In the genomic region with DNA sequence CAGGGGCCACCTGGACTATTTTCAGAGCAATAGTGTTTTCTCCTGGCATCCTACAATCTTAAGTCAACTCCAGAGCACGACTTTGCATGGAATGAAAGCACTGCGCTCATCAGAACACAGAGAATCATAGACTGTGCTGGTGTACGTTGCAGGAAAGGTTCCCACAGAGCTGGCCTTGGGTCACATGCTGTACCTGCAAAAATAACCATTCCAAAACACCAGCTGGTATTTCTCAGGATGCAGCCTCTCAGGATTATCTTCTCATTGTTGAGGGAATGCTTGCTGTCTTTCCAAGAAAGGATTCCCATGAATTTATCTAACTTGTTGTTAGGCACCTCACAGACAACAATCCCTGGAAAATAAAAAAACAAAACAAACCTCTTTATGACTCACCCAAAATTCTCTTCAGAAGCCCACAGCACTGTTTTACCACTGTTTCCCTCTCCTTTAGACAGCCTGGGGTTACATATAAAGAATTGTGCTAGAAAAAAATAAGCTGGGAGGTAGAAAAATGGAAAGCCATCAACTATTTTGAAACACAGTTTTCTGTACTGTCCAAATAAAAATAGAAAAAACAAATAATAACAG, we compare ENCODE assay signal across 26 cellular contexts.
DNase-seq lines count a peak whose midpoint lies in the region; ATAC-seq and TF ChIP-seq lines count a peak whose summit lies in the region.
"Had no signal": no experiment of that assay in that cellular context is flagged by ENCODE, and none has a peak within 500 bp of the region (broad histone marks: within the 10 kb centered on the region; RNA-seq: fewer than 3 reads in every experiment).

No MANE protein-coding gene starts in this region.

- H3K36me3 ChIP-seq in GM23248 (ENCODE audit: low read depth) (no peaks in the 10 kb centered on the region), heart left ventricle (no peaks in the 10 kb centered on the region), prostate gland (no peaks in the 10 kb centered on the region), mammary epithelial cell (ENCODE audit: insufficient read depth, low read length) (no peaks in the 10 kb centered on the region), Peyer's patch (no peaks in the 10 kb centered on the region)
- H3K36me3 ChIP-seq: gastrocnemius medialis, suprapubic skin had no signal

- H3K4me1 ChIP-seq in GM23248 (ENCODE audit: insufficient read depth) (peaks cover 10% of the 10 kb centered on the region), heart left ventricle (peaks cover 0 to 55% (median 24%) of the 10 kb centered on the region in 12 donors), prostate gland (replicated peaks) (no peaks in the 10 kb centered on the region), mammary epithelial cell (ENCODE audit: insufficient read depth, low read length) (no peaks in the 10 kb centered on the region), Peyer's patch (no peaks in the 10 kb centered on the region)

- H3K27ac Mint-ChIP-seq in activated naive CD8-positive, alpha-beta T cell treated with anti-CD3 and anti-CD28 coated beads, Interleukin-2, amount 50 U/mL, for 24 hours: no peak overlapping the region
- H3K27ac Mint-ChIP-seq: activated naive CD8-positive, alpha-beta T cell; brain; CD4-positive, CD25-positive, alpha-beta regulatory T cell had no signal

- H3K9ac ChIP-seq in GM23248: no peak overlapping the region
- no peak overlapping the region for H3K9ac ChIP-seq in mammary epithelial cell (ENCODE audit: insufficient read depth, low read length)

- H3K79me2 ChIP-seq in GM23248 (ENCODE audit: insufficient read depth): no peaks in the 10 kb centered on the region
- no peaks in the 10 kb centered on the region for H3K79me2 ChIP-seq in mammary epithelial cell (ENCODE audit: insufficient read depth, low read length)

- 0 out of 2 replicates have a peak, but pooled peaks cover 4% of the 10 kb centered on the region for H3F3A ChIP-seq in GM23248 (ENCODE audit: insufficient read depth)

- in situ Hi-C loops in GM23248 (cut with MboI): no loop called here
- in situ Hi-C loops in mammary epithelial cell (cut with MboI; ENCODE audit: low sequenced_read_pairs in 2 of 2): no loop called here

- dilution Hi-C loops in mammary epithelial cell (cut with HindIII; ENCODE audit: low sequenced_read_pairs): no loop called here

- H3K9me2 ChIP-seq in GM23248 (ENCODE audit: insufficient read depth): no peaks in the 10 kb centered on the region; the same call in 1 of the 2 replicates

- no peaks in the 10 kb centered on the region for H3K36me3 Mint-ChIP-seq in activated naive CD8-positive, alpha-beta T cell treated with anti-CD3 and anti-CD28 coated beads, Interleukin-2, amount 50 U/mL, for 24 hours (ENCODE audit: low read depth)
- H3K36me3 Mint-ChIP-seq: activated naive CD8-positive, alpha-beta T cell; brain; CD4-positive, CD25-positive, alpha-beta regulatory T cell had no signal

- H3K9me3 Mint-ChIP-seq in activated naive CD8-positive, alpha-beta T cell treated with anti-CD3 and anti-CD28 coated beads, Interleukin-2, amount 50 U/mL, for 24 hours: no peaks in the 10 kb centered on the region
- H3K9me3 Mint-ChIP-seq: brain; CD4-positive, CD25-positive, alpha-beta regulatory T cell; neural crest cell had no signal

- H3K4me1 Mint-ChIP-seq in activated naive CD8-positive, alpha-beta T cell treated with anti-CD3 and anti-CD28 coated beads, Interleukin-2, amount 50 U/mL, for 24 hours: no peaks in the 10 kb centered on the region
- H3K4me1 Mint-ChIP-seq: brain; CD4-positive, CD25-positive, alpha-beta regulatory T cell; neural crest cell had no signal

- H3K4me3 ChIP-seq in GM23248 (no peak overlapping the region), heart left ventricle (no peak overlapping the region), prostate gland (no peak overlapping the region), mammary epithelial cell (replicated peaks in 1 of 3; ENCODE audit: insufficient read depth in 1 of 3, low read depth in 2 of 3, low read length in 3 of 3) (no peak overlapping the region), Peyer's patch (no peak overlapping the region)
- H3K4me3 ChIP-seq: gastrocnemius medialis, GM12878, suprapubic skin had no signal

- TF ChIP-seq POLR2A in heart left ventricle (IDR thresholded peaks at IDR 0.05) (no peak), prostate gland (IDR thresholded peaks at IDR 0.05) (no peak), Peyer's patch (IDR thresholded peaks at IDR 0.05) (no peak)

- ATAC-seq in heart left ventricle: peak in 3 of 4 donors; percentile 24 to 49 (median 30)
- no peak for ATAC-seq in activated naive CD8-positive, alpha-beta T cell treated with anti-CD3 and anti-CD28 coated beads, Interleukin-2, amount 50 U/mL, for 24 hours
- ATAC-seq: gastrocnemius medialis, GM12878 had no signal

- no peak overlapping the region for H3K4me2 ChIP-seq in GM23248 (ENCODE audit: unreplicated experiment)
- no peak overlapping the region for H3K4me2 ChIP-seq in mammary epithelial cell (ENCODE audit: insufficient read depth, low read depth, low read length)

- H3K27me3 ChIP-seq in GM23248 (replicated peaks; ENCODE audit: insufficient read depth): no peaks in the 10 kb centered on the region
- H3K27me3 ChIP-seq in heart left ventricle: no peaks in the 10 kb centered on the region
- no peaks in the 10 kb centered on the region for H3K27me3 ChIP-seq in prostate gland (replicated peaks; ENCODE audit: insufficient read depth)
- H3K27me3 ChIP-seq in mammary epithelial cell (ENCODE audit: insufficient read depth, low read length): no peaks in the 10 kb centered on the region
- no peaks in the 10 kb centered on the region for H3K27me3 ChIP-seq in Peyer's patch
- H3K27me3 ChIP-seq: gastrocnemius medialis, suprapubic skin had no signal

- no TSS peak for BruUV-seq in mammary epithelial cell (replicated peaks; lab: Mats Ljungman, UMichigan)

- intact Hi-C loops in heart left ventricle (cut with DNase I): loop anchor here in 2 of 10 donors (5.0 kb wide), 2 partner anchors 70 to 85 kb away; no protein-coding TSS in a partner anchor
- intact Hi-C loops in prostate gland (cut with DNase I): loop anchor here (5.0 kb wide), 2 partner anchors 85 to 365 kb away; partner anchors contain the start of genes DTWD1 and FAM227B
- intact Hi-C loops in mammary epithelial cell (cut with micrococcal nuclease): no loop called here

- DNase-seq in GM23248 (peak; percentile 5), amniotic epithelial cell (ENCODE audit: low read depth) (peak; percentile 81), heart left ventricle (no peak), prostate gland (ENCODE audit: low spot score) (peak; percentile 36), mammary epithelial cell (no peak), Peyer's patch (no peak)
- DNase-seq in activated CD4-positive, alpha-beta T cell treated with anti-CD3 and anti-CD28 coated beads for 4 hours: no peak
- DNase-seq in activated naive CD8-positive, alpha-beta T cell treated with anti-CD3 and anti-CD28 coated beads, Interleukin-2, amount 50 U/mL, for 24 hours: no peak
- DNase-seq: activated CD4-positive, alpha-beta T cell treated with anti-CD3 and anti-CD28 coated beads for 1 hour; CD4-positive, CD25-positive, alpha-beta regulatory T cell; dermis blood vessel endothelial cell; DMS153; gastrocnemius medialis; kidney glomerular epithelial cell; midbrain; NCI-H1436 treated with DMSO at 0.1 percent for 48 hours; NCI-H526; retina; SHP77 treated with DMSO at 0.1 percent for 48 hours; stimulated activated CD4-positive, alpha-beta T cell treated with anti-CD3 and anti-CD28 coated beads, Interleukin-15, amount 100 ng/mL, for 24 hours had no signal

- WGBS in GM23248 (ENCODE audit: low coverage in 1 of 2, low lambda C conversion rate in 2 of 2, missing lambda C conversion rate in 2 of 2), 2 experiments: 83 to 92% methylated on average over 3 of the region's 3 CpGs
- WGBS in heart left ventricle, 4 donors: 29 to 45% (median 39%) methylated on average over 3 of the region's 3 CpGs
- 44% methylated on average over 3 of the region's 3 CpGs for WGBS in prostate gland
- 50% methylated on average over 2 of the region's 3 CpGs for WGBS in mammary epithelial cell (ENCODE audit: low coverage, missing lambda C conversion rate)

- no peaks in the 10 kb centered on the region for H3K27me3 Mint-ChIP-seq in activated naive CD8-positive, alpha-beta T cell treated with anti-CD3 and anti-CD28 coated beads, Interleukin-2, amount 50 U/mL, for 24 hours
- H3K27me3 Mint-ChIP-seq: activated naive CD8-positive, alpha-beta T cell had no signal

- CTCF ChIA-PET in mammary epithelial cell (lab: Charles Lee; ENCODE audit: low non-redundant PET): no interaction called here

- TF ChIP-seq CTCF in heart left ventricle (IDR thresholded peaks at IDR 0.05): no peak
- TF ChIP-seq CTCF in prostate gland (IDR thresholded peaks at IDR 0.05): no peak
- TF ChIP-seq CTCF in mammary epithelial cell (conservative IDR thresholded peaks at IDR 0.05 in 1 of 2, IDR thresholded peaks at IDR 0.05 in 1 of 2; ENCODE audit: extremely low read depth in 1 of 2, insufficient read depth in 1 of 2, low read depth in 1 of 2, low read length in 2 of 2): no peak
- no peak for TF ChIP-seq CTCF in Peyer's patch (IDR thresholded peaks at IDR 0.05)

- no peaks in the 10 kb centered on the region for H4K20me1 ChIP-seq in GM23248 (ENCODE audit: insufficient read depth)
- no peaks in the 10 kb centered on the region for H4K20me1 ChIP-seq in mammary epithelial cell (ENCODE audit: insufficient read depth, low read length)

- H3K27ac ChIP-seq in GM23248 (no peak overlapping the region), heart left ventricle (peak overlapping the region in 6 of 12 donors; percentile 5 to 59 (median 34)), prostate gland (peak overlapping the region in 1 of 2 donors; percentile 11), mammary epithelial cell (ENCODE audit: insufficient read depth, low read depth, low read length) (no peak overlapping the region), Peyer's patch (no peak overlapping the region)
- H3K27ac ChIP-seq: epithelial cell of prostate, gastrocnemius medialis, suprapubic skin had no signal

- H2AFZ ChIP-seq in GM23248 (no peak overlapping the region), mammary epithelial cell (ENCODE audit: low read depth, low read length) (no peak overlapping the region)

- H3K4me3 Mint-ChIP-seq in activated naive CD8-positive, alpha-beta T cell treated with anti-CD3 and anti-CD28 coated beads, Interleukin-2, amount 50 U/mL, for 24 hours: no peak overlapping the region
- H3K4me3 Mint-ChIP-seq: activated naive CD8-positive, alpha-beta T cell; brain; CD4-positive, CD25-positive, alpha-beta regulatory T cell; neural crest cell had no signal

- H3K9me3 ChIP-seq in GM23248 (ENCODE audit: low read depth) (no peaks in the 10 kb centered on the region), heart left ventricle (no peaks in the 10 kb centered on the region), prostate gland (no peaks in the 10 kb centered on the region), mammary epithelial cell (replicated peaks; ENCODE audit: insufficient read depth, low read length) (no peaks in the 10 kb centered on the region), Peyer's patch (no peaks in the 10 kb centered on the region)
- H3K9me3 ChIP-seq: gastrocnemius medialis, suprapubic skin had no signal

Comparison
In these comparisons a context has a peak if more than half of its experiments do, and no peak if none do; other contexts are left out.
1. DNase-seq: peak in GM23248 (single experiment), amniotic epithelial cell (single experiment) and prostate gland (single experiment); none in heart left ventricle (0 of 5), activated CD4-positive, alpha-beta T cell treated with anti-CD3 and anti-CD28 coated beads for 4 hours (0 of 2), mammary epithelial cell (single experiment), Peyer's patch (0 of 3) and activated naive CD8-positive, alpha-beta T cell treated with anti-CD3 and anti-CD28 coated beads, Interleukin-2, amount 50 U/mL, for 24 hours (single experiment).